Comparison of ENCODE assay signal across 8 cellular contexts in the genomic region with DNA sequence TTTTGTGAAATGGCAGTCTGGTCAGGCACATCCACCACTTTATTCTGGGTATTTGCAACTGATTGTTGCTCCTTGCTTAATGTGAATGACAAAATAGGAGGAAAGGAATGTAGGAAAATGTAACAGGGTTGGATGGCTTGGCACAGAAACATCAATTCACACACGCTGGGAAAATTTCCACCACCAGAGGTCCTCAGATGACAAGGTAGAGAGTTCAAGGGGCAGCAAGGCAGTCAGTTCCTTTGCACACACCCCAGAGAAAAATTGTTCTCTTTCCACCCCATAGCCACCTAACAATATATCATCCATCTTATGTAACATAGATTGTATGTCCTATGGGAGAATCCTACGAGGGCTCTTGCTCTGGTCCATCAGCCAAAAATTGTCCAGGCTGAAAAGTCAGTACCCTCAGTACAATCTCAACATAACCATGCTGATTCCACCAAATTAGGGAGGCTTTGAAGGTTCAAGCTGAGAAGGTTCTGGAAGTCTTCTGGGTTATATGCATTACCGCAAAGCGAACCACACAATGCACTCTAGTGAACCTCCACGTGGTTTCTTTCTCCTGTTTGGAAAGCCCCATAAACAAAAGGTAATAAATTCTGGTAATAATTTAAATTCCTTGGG. TPM values are rescaled to one million over a fixed set of nuclear protein-coding genes. Genes with fewer than 3 reads are reported as not detected.
DNase-seq lines count a peak whose midpoint lies in the region; TF ChIP-seq lines count a peak whose summit lies in the region.

No MANE protein-coding gene starts in this region.

- CTCF ChIA-PET in HEK293 (lab: Yijun Ruan, JAX) = interaction anchor here (0.6 to 4.4 kb wide), 7 partner anchors 94 to 839 kb away, joined by 3 to 27 read pairs (median 5); no protein-coding TSS in a partner anchor

- no peaks in the 10 kb centered on the region for H3K4me1 ChIP-seq in HEK293 (ENCODE audit: control insufficient read depth, insufficient read depth, low read length)

- H3K27ac ChIP-seq in HEK293 (ENCODE audit: extremely low read depth, low read depth, low read length) = no peak overlapping the region

- POLR2A ChIA-PET in HEK293 (lab: Yijun Ruan, JAX) = no interaction called here

- TF ChIP-seq CTCF in HEK293 (tag by site-specific recombination; IDR thresholded peaks at IDR 0.05) = no peak; the same call in 1 of the 2 replicates

- H3K9me3 ChIP-seq in HEK293 (ENCODE audit: control insufficient read depth, insufficient read depth, low read depth, low read length) = no peaks in the 10 kb centered on the region

- H3K36me3 ChIP-seq in HEK293 (ENCODE audit: control insufficient read depth in 2 of 2, insufficient read depth in 1 of 2, low read length in 2 of 2) = no peaks in the 10 kb centered on the region

- no peak overlapping the region for H3K4me3 ChIP-seq in HEK293 (ENCODE audit: low read depth, low read length)

- DNase-seq in Daoy (ENCODE audit: low read depth) (peak; percentile 40), NCI-H446 treated with DMSO at 0.1 percent for 48 hours (lab: John Stamatoyannopoulos, UW) (peak; percentile 63), ecto neural progenitor cell (ENCODE audit: low spot score) (peak; percentile 61), middle frontal gyrus (ENCODE audit: extremely low spot score, low spot score) (peak; percentile 36)
- DNase-seq in activated CD4-positive, alpha-beta T cell treated with anti-CD3 and anti-CD28 coated beads, Interleukin-2, amount 50 U/mL, for 1 hour = peak; percentile 51
- DNase-seq in stimulated activated naive CD4-positive, alpha-beta T cell (lab: John Stamatoyannopoulos, UW) = peak in 5 of 6 experiments; percentile 1 to 58 (median 28)
- DNase-seq in NK-92 treated with Interleukin-12 subunit alpha and Interleukin-12 subunit beta, amount 100 ng/mL, for 24 hours (lab: John Stamatoyannopoulos, UW) = no peak

TF ChIP-seq in HEK293, 187 proteins besides CTCF, POLR2A, EP300 and RAD21:
- TF ChIP-seq ZNF549 (tag by site-specific recombination; IDR thresholded peaks at IDR 0.05) (no peak), ZNF654 (tag by site-specific recombination; IDR thresholded peaks at IDR 0.05; ENCODE audit: low read depth) (peak; percentile 82)
TF ChIP-seq in HEK293: peak in this region for 1.

RNA-seq across cellular contexts. Expression of a gene that starts 42.1 kb away (rescaled TPM):
- total RNA-seq in Daoy (2014; rRNA removed; shearing (Covaris generic)) = not detected in 2 replicates
